Comparison of ENCODE assay signal across 1 cellular context in genomic region chr3:113275876-113276580, GRCh38.
TF ChIP-seq lines count a peak whose summit lies in the region.

No MANE protein-coding gene starts in this region.

TF ChIP-seq in GM23338, 12 proteins besides CTCF, POLR2A, EP300 and RAD21 (continued from another document):
- no peak for TF ChIP-seq ZNF462 (CRISPR knock-in tag; IDR thresholded peaks at IDR 0.05)
TF ChIP-seq in GM23338: peak in this region for 0.
